In genomic region chr22:39170825-39171622, GRCh38 we compare ENCODE assay signal across 9 cellular contexts. TPM values are rescaled to one million over a fixed set of nuclear protein-coding genes. Genes with fewer than 3 reads are reported as not detected.
DNase-seq lines count a peak whose midpoint lies in the region; ATAC-seq, FAIRE-seq and TF ChIP-seq lines count a peak whose summit lies in the region.
"Had no signal": no experiment of that assay in that cellular context is flagged by ENCODE, and none has a peak within 500 bp of the region (broad histone marks: within the 10 kb centered on the region; RNA-seq: fewer than 3 reads in every experiment).

No MANE protein-coding gene starts in this region.

- peak overlapping the region; percentile 42 for H3K27ac ChIP-seq in CD8-positive, alpha-beta T cell (ENCODE audit: low read depth, low read length)
- H3K27ac ChIP-seq in GM12878 (ENCODE audit: control insufficient read depth, insufficient read depth) = no peak overlapping the region

- no peak overlapping the region for H3K9ac ChIP-seq in GM12878 (ENCODE audit: control insufficient read depth, insufficient read depth, low read length)

- peak; percentile 57 for ATAC-seq in CD8-positive, alpha-beta T cell
- ATAC-seq in GM12878 (peak; percentile 96), GM19395 (IDR thresholded peaks at IDR 0.05; ENCODE audit: unreplicated experiment) (no peak)

- H3K27me3 Mint-ChIP-seq in CD8-positive, alpha-beta T cell (ENCODE audit: low read depth) = no peaks in the 10 kb centered on the region

- H2AFZ ChIP-seq in GM12878 (ENCODE audit: control insufficient read depth, low read depth, low read length) = peak overlapping the region; percentile 73

- no peaks in the 10 kb centered on the region for H3K79me2 ChIP-seq in GM12878 (ENCODE audit: control insufficient read depth, insufficient read depth, low read length)

- DNase-seq in CD8-positive, alpha-beta T cell = peak; percentile 73 to 95 (median 80)
- DNase-seq in GOT3 (lab: John Stamatoyannopoulos, UW) (peak; percentile 69), NCI-H146 treated with DMSO at 0.1 percent for 48 hours (lab: John Stamatoyannopoulos, UW; ENCODE audit: unreplicated experiment) (peak; percentile 62), UCSD-AML1 (lab: John Stamatoyannopoulos, UW; ENCODE audit: unreplicated experiment) (peak; percentile 80), GM12878 (ENCODE audit: low read depth, low spot score) (peak; percentile 53), iPS-NIHi7 (ENCODE audit: extremely low spot score) (peak; percentile 78)
- DNase-seq in stimulated activated CD4-positive, alpha-beta T cell treated with anti-CD3 and anti-CD28 coated beads, Interleukin-15, amount 100 ng/mL, for 1 hour (ENCODE audit: low read depth in 1 of 2, low spot score in 1 of 2) = peak; percentile 72 to 75

- no peaks in the 10 kb centered on the region for H3K9me3 Mint-ChIP-seq in CD8-positive, alpha-beta T cell

- peaks cover 49% of the 10 kb centered on the region for H3K4me1 ChIP-seq in CD8-positive, alpha-beta T cell (ENCODE audit: insufficient read depth, low read length)
- peaks cover 15% of the 10 kb centered on the region for H3K4me1 ChIP-seq in GM12878 (ENCODE audit: control insufficient read depth, insufficient read depth, low read length)

- no peak for TF ChIP-seq POLR2A in GM12878 (IDR thresholded peaks at IDR 0.05; ENCODE audit: low read depth, low read length)

- TF ChIP-seq EP300 in GM12878 (IDR thresholded peaks at IDR 0.05; ENCODE audit: borderline replicate concordance in 1 of 2, control insufficient read depth in 1 of 2, low read depth in 2 of 2, low read length in 2 of 2) = no peak

- POLR2A ChIA-PET in CD8-positive, alpha-beta T cell (lab: Charles Lee) = interaction anchor here (0.6 to 12.5 kb wide), 7 partner anchors 19 to 353 kb away, joined by 3 to 160 read pairs (median 6); partner anchors contain the start of genes CBX7, PDGFB and RPL3
- POLR2A ChIA-PET in GM12878 (lab: Charles Lee) = interaction anchor here (1.0 to 1.2 kb wide), 2 partner anchors 140 to 145 kb away, joined by 3 to 6 read pairs; no protein-coding TSS in a partner anchor

- H3K4me3 Mint-ChIP-seq in CD8-positive, alpha-beta T cell = peak overlapping the region; percentile 54

- BruUV-seq in GM12878 (replicated peaks; lab: Mats Ljungman, UMichigan) = no TSS peak

- H3K27ac Mint-ChIP-seq in CD8-positive, alpha-beta T cell = peak overlapping the region; percentile 94

- RAD21 ChIA-PET in GM12878 (lab: Charles Lee; ENCODE audit: unreplicated experiment) = interaction anchor here (0.5 to 3.3 kb wide), 26 partner anchors 8 to 866 kb away, joined by 3 to 76 read pairs (median 4); partner anchors contain the start of genes ATF4, RPL3 and TAB1

- peak; percentile 95 for FAIRE-seq in GM12878 (lab: Jason Lieb, UNC)
- FAIRE-seq: colon had no signal

- no peaks in the 10 kb centered on the region for H3K27me3 ChIP-seq in CD8-positive, alpha-beta T cell (ENCODE audit: insufficient read depth, low read length)
- no peaks in the 10 kb centered on the region; a peak in 1 of 4 replicates for H3K27me3 ChIP-seq in GM12878 (replicated peaks in 1 of 2; ENCODE audit: control insufficient read depth in 2 of 2, insufficient read depth in 2 of 2, low read length in 1 of 2)

- CTCF ChIA-PET in CD8-positive, alpha-beta T cell (lab: Charles Lee) = interaction anchor here (0.6 to 18.7 kb wide), 52 partner anchors 9 to 363 kb away, joined by 3 to 386 read pairs (median 4); partner anchors contain the start of genes APOBEC3D and RPL3
- CTCF ChIA-PET in GM12878 (lab: Yijun Ruan, JAX) = interaction anchor here (0.6 to 7.6 kb wide), 39 partner anchors 8 to 864 kb away, joined by 3 to 100 read pairs (median 4); partner anchors contain the start of genes APOBEC3C, ATF4 and RPL3

- in situ Hi-C loops in GM12878 (cut with MboI) = loop anchor here (5.0 to 25.0 kb wide), 2 partner anchors 141 to 341 kb away; partner anchors contain the start of genes ATF4 and MIEF1

- no peaks in the 10 kb centered on the region for H3K9me3 ChIP-seq in CD8-positive, alpha-beta T cell (ENCODE audit: low read length)
- H3K9me3 ChIP-seq in GM12878 (replicated peaks; ENCODE audit: control insufficient read depth, insufficient read depth, low read length) = no peaks in the 10 kb centered on the region; the same call in 2 of the 3 replicates

- peak; percentile 98 for TF ChIP-seq CTCF in CD8-positive, alpha-beta T cell (IDR thresholded peaks at IDR 0.05)
- peak; percentile 90 to 94 (median 93); a peak in 5 of 6 replicates for TF ChIP-seq CTCF in GM12878 (IDR thresholded peaks at IDR 0.05 in 2 of 3, conservative IDR thresholded peaks at IDR 0.05 in 1 of 3; ENCODE audit: control insufficient read depth in 2 of 3, extremely low read depth in 1 of 3, insufficient read depth in 1 of 3, low read depth in 3 of 3, low read length in 3 of 3)

- SMC1A ChIA-PET in GM12878 (lab: Charles Lee; ENCODE audit: uncharacterized antibody, unreplicated experiment) = interaction anchor here (0.6 to 3.0 kb wide), 17 partner anchors 11 to 358 kb away, joined by 3 to 70 read pairs (median 3); partner anchors contain the start of gene RPL3

- WGBS in GM12878 (ENCODE audit: insufficient coverage, insufficient replicate concordance, low lambda C conversion rate, missing lambda C conversion rate) = 20% methylated on average over 26 of the region's 28 CpGs

- TF ChIP-seq RAD21 in GM12878 (IDR thresholded peaks at IDR 0.05; ENCODE audit: insufficient read depth, low read depth, low read length) = peak; percentile 95

- H3K4me2 ChIP-seq in GM12878 (ENCODE audit: control insufficient read depth, insufficient read depth) = peak overlapping the region; percentile 36

- intact Hi-C loops in CD8-positive, alpha-beta T cell (cut with DNase I, micrococcal nuclease) = loop anchor here (1.0 to 5.0 kb wide), 11 partner anchors 18 to 356 kb away; partner anchors contain the start of genes ATF4 (in 1 of the 2) and CBX7 (in 1 of the 2)
- intact Hi-C loops in GM12878 (cut with micrococcal nuclease; ENCODE audit: unreplicated experiment) = loop anchor here (1.0 to 2.0 kb wide), 3 partner anchors 135 to 358 kb away; no protein-coding TSS in a partner anchor

- H3K4me3 ChIP-seq in CD8-positive, alpha-beta T cell (ENCODE audit: low read depth, low read length) = peak overlapping the region; percentile 28
- no peak overlapping the region for H3K4me3 ChIP-seq in GM12878

- peaks cover 47% of the 10 kb centered on the region for H3K4me1 Mint-ChIP-seq in CD8-positive, alpha-beta T cell (ENCODE audit: low read depth)

- H3K36me3 Mint-ChIP-seq in CD8-positive, alpha-beta T cell = no peaks in the 10 kb centered on the region

- H3K36me3 ChIP-seq in CD8-positive, alpha-beta T cell (ENCODE audit: insufficient read depth, low read length) = no peaks in the 10 kb centered on the region
- H3K36me3 ChIP-seq in GM12878 (ENCODE audit: control insufficient read depth in 2 of 2, insufficient read depth in 2 of 2, low read length in 1 of 2) = no peaks in the 10 kb centered on the region

- no peaks in the 10 kb centered on the region for H4K20me1 ChIP-seq in GM12878 (ENCODE audit: control insufficient read depth, insufficient read depth)

TF ChIP-seq in GM12878, 131 proteins besides CTCF, POLR2A, EP300 and RAD21 (continues in another document):
- TF ChIP-seq LARP7 (IDR thresholded peaks at IDR 0.05) = peak; percentile 65; the same call in 1 of the 2 replicates
- no peak for TF ChIP-seq PRDM15 (CRISPR knock-in tag; IDR thresholded peaks at IDR 0.05)
- TF ChIP-seq TBL1XR1 (IDR thresholded peaks at IDR 0.05; ENCODE audit: low read depth, low read length) = no peak
- no peak for TF ChIP-seq MTA3 (IDR thresholded peaks at IDR 0.05; ENCODE audit: borderline replicate concordance, low read length)
- TF ChIP-seq SMC3 (IDR thresholded peaks at IDR 0.05; ENCODE audit: borderline replicate concordance, low read length) = peak; percentile 97

RNA-seq across cellular contexts. Expression of gene CBX7, which starts 18.5 kb away (rescaled TPM):
- 10 to 100 TPM; 34.2 to 37.2 TPM for total RNA-seq in CD8-positive, alpha-beta T cell
- 41.7 and 53.2 TPM in 2 replicates for total RNA-seq in GM12878 (2013; cell fraction: nucleolus; rRNA removed)
- total RNA-seq in GM12878 (2014; rRNA removed) (6.0 and 7.1 TPM in 2 replicates), GM12878 (2014; rRNA removed; fragmentation: Illumina TruSeq; extraction: Trizol) (4.0 and 4.7 TPM in 2 replicates), GM12878 (2021) (13.5 and 13.6 TPM in 2 replicates)
- polyA plus RNA-seq in GM12878 (2011; ENCODE audit: low read depth) = 8.1 TPM
- polyA plus RNA-seq in GM12878 (2011; rRNA removed) (9.7 and 15.2 TPM in 2 replicates), GM12878 (2014; fragmentation: Illumina TruSeq; extraction: Trizol) (4.7 and 7.6 TPM in 2 replicates), GM12878 (2014; fragmentation: Nextera tagmentation; extraction: Ambion mirVana) (under 1 TPM; 0.18 to 0.64 TPM), GM12878 (2014; rRNA removed) (13.9 and 17.2 TPM in 2 replicates), GM12878 (2016; fragmentation: Nextera tagmentation; extraction: Ambion mirVana) (1 to 10 TPM; 2.7 to 5.1 TPM)
- polyA plus RNA-seq in GM12878 (2011; cell fraction: cytosol; rRNA removed) = 16.7 and 22.1 TPM in 2 replicates
- 40.9 and 48.3 TPM in 2 replicates for polyA plus RNA-seq in GM12878 (2011; cell fraction: nucleus; rRNA removed)
- 18.0 and 19.0 TPM in 2 replicates for polyA plus RNA-seq in GM12878 (2012)
- polyA minus RNA-seq in GM12878 (2011; rRNA and poly(A)+ RNA removed) = 11.4 and 20.2 TPM in 2 replicates
- 7.2 and 7.4 TPM in 2 replicates for polyA minus RNA-seq in GM12878 (2011; cell fraction: cytosol; rRNA and poly(A)+ RNA removed)
- 11.5 and 21.8 TPM in 2 replicates for polyA minus RNA-seq in GM12878 (2011; cell fraction: nucleus; rRNA and poly(A)+ RNA removed)
